In the genomic region with DNA sequence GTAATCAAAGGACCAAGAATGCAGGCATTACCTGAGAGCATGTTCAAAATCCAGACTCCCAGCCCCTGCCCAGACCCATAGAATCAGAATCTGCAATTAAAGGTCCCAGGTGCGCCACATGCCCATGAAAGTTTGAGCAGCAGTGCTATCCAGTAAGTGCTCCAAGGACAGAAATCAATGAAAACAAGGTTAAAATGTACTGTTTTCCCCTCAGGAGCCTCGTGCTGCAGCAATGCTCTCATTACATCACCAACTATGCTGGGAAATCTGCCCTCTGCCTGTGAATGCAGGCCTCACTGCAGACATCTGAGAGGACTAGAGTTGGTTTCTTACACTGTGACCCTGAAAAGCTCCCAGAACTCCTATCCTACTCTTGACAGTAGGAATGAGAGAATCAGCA, we compare ENCODE assay signal across 1 cellular context.
TF ChIP-seq lines count a peak whose summit lies in the region.

No MANE protein-coding gene starts in this region.

TF ChIP-seq in K562, 482 proteins besides CTCF, POLR2A, EP300 and RAD21 (continued from another document):
- TF ChIP-seq NCOA1 (IDR thresholded peaks at IDR 0.05; ENCODE audit: low read depth) (no peak), SUPT5H (IDR thresholded peaks at IDR 0.05) (no peak), ZNF75A (CRISPR knock-in tag; IDR thresholded peaks at IDR 0.05) (no peak), CEBPB (tag; IDR thresholded peaks at IDR 0.05) (no peak), SMARCA4 (IDR thresholded peaks at IDR 0.05) (no peak), KDM5B (IDR thresholded peaks at IDR 0.05; ENCODE audit: insufficient replicate concordance, low read depth, low read length) (no peak)
- TF ChIP-seq, protein P1, sequence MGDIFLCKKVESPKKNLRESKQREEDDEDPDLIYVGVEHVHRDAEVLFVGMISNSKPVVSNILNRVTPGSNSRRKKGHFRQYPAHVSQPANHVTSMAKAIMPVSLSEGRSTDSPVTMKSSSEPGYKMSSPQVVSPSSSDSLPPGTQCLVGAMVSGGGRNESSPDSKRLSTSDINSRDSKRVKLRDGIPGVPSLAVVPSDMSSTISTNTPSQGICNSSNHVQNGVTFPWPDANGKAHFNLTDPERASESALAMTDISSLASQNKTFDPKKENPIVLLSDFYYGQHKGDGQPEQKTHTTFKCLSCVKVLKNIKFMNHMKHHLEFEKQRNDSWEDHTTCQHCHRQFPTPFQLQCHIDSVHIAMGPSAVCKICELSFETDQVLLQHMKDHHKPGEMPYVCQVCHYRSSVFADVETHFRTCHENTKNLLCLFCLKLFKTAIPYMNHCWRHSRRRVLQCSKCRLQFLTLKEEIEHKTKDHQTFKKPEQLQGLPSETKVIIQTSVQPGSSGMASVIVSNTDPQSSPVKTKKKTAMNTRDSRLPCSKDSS (IDR thresholded peaks at IDR 0.05; ENCODE audit: low read depth, partially characterized antibody) = no peak
TF ChIP-seq in K562: peak in this region for 0.
